Comparison of ENCODE assay signal across 15 cellular contexts in genomic region chr19:44809856-44810554, GRCh38. TPM values are rescaled to one million over a fixed set of nuclear protein-coding genes. Genes with fewer than 3 reads are reported as not detected.
A peak's percentile ranks its signal among the peaks of the same experiment; 100 is the strongest.
DNase-seq lines count a peak whose midpoint lies in the region; ATAC-seq and TF ChIP-seq lines count a peak whose summit lies in the region.
"Had no signal": no experiment of that assay in that cellular context is flagged by ENCODE, and none has a peak within 500 bp of the region (broad histone marks: within the 10 kb centered on the region; RNA-seq: fewer than 3 reads in every experiment).

No MANE protein-coding gene starts in this region.

- H3K36me3 Mint-ChIP-seq in activated naive CD4-positive, alpha-beta T cell treated with anti-CD3 and anti-CD28 coated beads, Interleukin-2, amount 10 ng/mL, durations not matched to agents 7 days and 5 days = no peaks in the 10 kb centered on the region
- H3K36me3 Mint-ChIP-seq: immature natural killer cell; naive thymus-derived CD4-positive, alpha-beta T cell had no signal

- DNase-seq in left ventricle myocardium inferior = no peak
- DNase-seq in Right ventricle myocardium superior = no peak
- no peak for DNase-seq in epithelial cell of proximal tubule (ENCODE audit: low read depth)
- DNase-seq in neuronal stem cell (ENCODE audit: low spot score) = no peak
- peak; percentile 67 to 89 for DNase-seq in aorta
- no peak for DNase-seq in pons (ENCODE audit: low spot score)
- no peak for DNase-seq in activated naive CD4-positive, alpha-beta T cell treated with anti-CD3 and anti-CD28 coated beads, Interleukin-2, amount 10 ng/mL, durations not matched to agents 7 days and 5 days
- DNase-seq: activated CD4-positive, alpha-beta T cell treated with anti-CD3 and anti-CD28 coated beads, Interleukin-2, amount 10 ng/mL, durations not matched to agents 7 days and 5 days; erythroblast; immature natural killer cell; naive thymus-derived CD4-positive, alpha-beta T cell; NCI-H226; T-helper 17 cell had no signal

- no peak for ATAC-seq in Right ventricle myocardium superior (ENCODE audit: poor library complexity)
- peak; percentile 55 for ATAC-seq in aorta (ENCODE audit: low FRiP score)
- no peak for ATAC-seq in GM21447 (IDR thresholded peaks at IDR 0.05; ENCODE audit: unreplicated experiment)
- ATAC-seq: naive thymus-derived CD4-positive, alpha-beta T cell; T-helper 17 cell had no signal

- H3K9me3 Mint-ChIP-seq in activated naive CD4-positive, alpha-beta T cell treated with anti-CD3 and anti-CD28 coated beads, Interleukin-2, amount 10 ng/mL, durations not matched to agents 7 days and 5 days = no peaks in the 10 kb centered on the region
- H3K9me3 Mint-ChIP-seq: activated CD4-positive, alpha-beta T cell treated with anti-CD3 and anti-CD28 coated beads, Interleukin-2, amount 10 ng/mL, durations not matched to agents 7 days and 5 days; activated T-helper 2 cell treated with anti-CD3 and anti-CD28 coated beads, Interferon-gamma antibody, Interleukin-2, Interleukin-4, amounts not matched to agents 10 μg/mL and 5 μg/mL and 100 μg/mL, durations not matched to agents 14 hours and 24 hours and 36 hours; immature natural killer cell had no signal

- no CpG with 5 or more reads among the region's 12 CpGs for WGBS in neuronal stem cell (ENCODE audit: extremely low coverage in 2 of 2, insufficient read length in 2 of 2, insufficient replicate concordance in 1 of 2), 2 donors
- 10 to 17% methylated on average over 12 of the region's 12 CpGs for WGBS in aorta, 2 donors

- peak overlapping the region; percentile 35 for H2BK12ac ChIP-seq in neuronal stem cell (ENCODE audit: low read length)

- TF ChIP-seq CTCF in left ventricle myocardium inferior (IDR thresholded peaks at IDR 0.05; ENCODE audit: borderline replicate concordance) (no peak), epithelial cell of proximal tubule (conservative IDR thresholded peaks at IDR 0.05; ENCODE audit: low read depth, low read length) (no peak)

- H3K4ac ChIP-seq in neuronal stem cell (ENCODE audit: low read length) = no peak overlapping the region

- peak overlapping the region; percentile 10 for H3K23ac ChIP-seq in neuronal stem cell (ENCODE audit: low read depth, low read length, poor library complexity)

- no peak overlapping the region for H4K91ac ChIP-seq in neuronal stem cell (ENCODE audit: low read depth, low read length, poor library complexity)

- intact Hi-C loops in left ventricle myocardium inferior (cut with micrococcal nuclease) (no loop called here), Right ventricle myocardium superior (cut with DNase I) (no loop called here), aorta (cut with DNase I) (no loop called here)

- H3K4me1 ChIP-seq in left ventricle myocardium inferior (peaks cover 45% of the 10 kb centered on the region), neuronal stem cell (ENCODE audit: control insufficient read depth in 2 of 2, insufficient read depth in 1 of 2, low read depth in 1 of 2, low read length in 2 of 2) (peaks cover 27 to 29% of the 10 kb centered on the region in 2 donors), aorta (ENCODE audit: control insufficient read depth in 1 of 2, insufficient read depth in 2 of 2, low read length in 2 of 2) (no peaks in the 10 kb centered on the region)

- peak overlapping the region; percentile 40 for H3K9ac ChIP-seq in neuronal stem cell (ENCODE audit: low read depth, low read length, poor library complexity)

- peak overlapping the region; percentile 31 for H3K14ac ChIP-seq in neuronal stem cell (ENCODE audit: low read length)

- H2BK15ac ChIP-seq in neuronal stem cell (ENCODE audit: low read length) = peak overlapping the region; percentile 83

- H2AFZ ChIP-seq in neuronal stem cell (ENCODE audit: low read length) = no peak overlapping the region

- no peak overlapping the region for H2BK120ac ChIP-seq in neuronal stem cell (ENCODE audit: low read depth, low read length)

- no peak overlapping the region for H3K4me3 Mint-ChIP-seq in activated naive CD4-positive, alpha-beta T cell treated with anti-CD3 and anti-CD28 coated beads, Interleukin-2, amount 10 ng/mL, durations not matched to agents 7 days and 5 days
- H3K4me3 Mint-ChIP-seq: activated CD4-positive, alpha-beta T cell treated with anti-CD3 and anti-CD28 coated beads, Interleukin-2, amount 10 ng/mL, durations not matched to agents 7 days and 5 days had no signal

- H3K4me3 ChIP-seq in left ventricle myocardium inferior (peak overlapping the region; percentile 86), epithelial cell of proximal tubule (ENCODE audit: low read depth, low read length) (peak overlapping the region; percentile 27), neuronal stem cell (ENCODE audit: low read length in 2 of 2) (no peak overlapping the region), aorta (ENCODE audit: low read length in 2 of 2) (peak overlapping the region; percentile 67 to 97)

- peak overlapping the region; percentile 92 for H3K27ac ChIP-seq in left ventricle myocardium inferior (replicated peaks)
- no peak overlapping the region for H3K27ac ChIP-seq in neuronal stem cell (replicated peaks; ENCODE audit: low read length)
- H3K27ac ChIP-seq in aorta (ENCODE audit: low read depth in 1 of 2, low read length in 2 of 2) = no peak overlapping the region

- H2AK5ac ChIP-seq in neuronal stem cell (ENCODE audit: low read depth, low read length) = peak overlapping the region; percentile 82

- H4K8ac ChIP-seq in neuronal stem cell (ENCODE audit: low read depth, low read length) = no peak overlapping the region

- CTCF ChIA-PET in activated naive CD4-positive, alpha-beta T cell treated with anti-CD3 and anti-CD28 coated beads, Interleukin-2, amount 10 ng/mL, durations not matched to agents 7 days and 5 days (lab: Charles Lee) = no interaction called here

- H3K27me3 Mint-ChIP-seq in activated naive CD4-positive, alpha-beta T cell treated with anti-CD3 and anti-CD28 coated beads, Interleukin-2, amount 10 ng/mL, durations not matched to agents 7 days and 5 days = peaks cover 46% of the 10 kb centered on the region

- no peaks in the 10 kb centered on the region for H3K79me1 ChIP-seq in neuronal stem cell (ENCODE audit: low read depth, low read length)

- H3K27ac Mint-ChIP-seq in activated naive CD4-positive, alpha-beta T cell treated with anti-CD3 and anti-CD28 coated beads, Interleukin-2, amount 10 ng/mL, durations not matched to agents 7 days and 5 days = no peak overlapping the region
- H3K27ac Mint-ChIP-seq: activated CD4-positive, alpha-beta T cell treated with anti-CD3 and anti-CD28 coated beads, Interleukin-2, amount 10 ng/mL, durations not matched to agents 7 days and 5 days; activated T-helper 2 cell treated with anti-CD3 and anti-CD28 coated beads, Interferon-gamma antibody, Interleukin-2, Interleukin-4, amounts not matched to agents 10 μg/mL and 5 μg/mL and 100 μg/mL, durations not matched to agents 14 hours and 24 hours and 36 hours; immature natural killer cell; naive thymus-derived CD4-positive, alpha-beta T cell; T-helper 17 cell had no signal

- H3K27me3 ChIP-seq in left ventricle myocardium inferior (ENCODE audit: low read depth) = no peaks in the 10 kb centered on the region
- H3K27me3 ChIP-seq in neuronal stem cell (ENCODE audit: control insufficient read depth in 3 of 3, insufficient read depth in 3 of 3, low read depth in 1 of 3, low read length in 3 of 3) = peaks cover 0 to 3% (median 2%) of the 10 kb centered on the region in 3 experiments
- no peaks in the 10 kb centered on the region for H3K27me3 ChIP-seq in aorta (ENCODE audit: control insufficient read depth in 1 of 2, insufficient read depth in 2 of 2, low read length in 1 of 2)

- no peaks in the 10 kb centered on the region for H3K9me3 ChIP-seq in left ventricle myocardium inferior (replicated peaks)
- peaks cover 0 to 3% of the 10 kb centered on the region in 2 donors for H3K9me3 ChIP-seq in neuronal stem cell (replicated peaks in 1 of 2; ENCODE audit: control insufficient read depth in 2 of 2, insufficient read depth in 1 of 2, low read depth in 1 of 2, low read length in 2 of 2)
- H3K9me3 ChIP-seq in aorta (ENCODE audit: control insufficient read depth, low read length) = no peaks in the 10 kb centered on the region

- peak overlapping the region; percentile 26 for H3K4me2 ChIP-seq in neuronal stem cell (ENCODE audit: insufficient read depth, low read length, poor library complexity, severe bottlenecking)

- no peaks in the 10 kb centered on the region for H3K4me1 Mint-ChIP-seq in activated naive CD4-positive, alpha-beta T cell treated with anti-CD3 and anti-CD28 coated beads, Interleukin-2, amount 10 ng/mL, durations not matched to agents 7 days and 5 days
- H3K4me1 Mint-ChIP-seq: activated CD4-positive, alpha-beta T cell treated with anti-CD3 and anti-CD28 coated beads, Interleukin-2, amount 10 ng/mL, durations not matched to agents 7 days and 5 days had no signal

- no peak overlapping the region for H2BK5ac ChIP-seq in neuronal stem cell (ENCODE audit: low read length)

- H3K18ac ChIP-seq in neuronal stem cell (ENCODE audit: low read length) = peak overlapping the region; percentile 82

- H3K36me3 ChIP-seq in left ventricle myocardium inferior (peaks cover 40% of the 10 kb centered on the region), neuronal stem cell (replicated peaks in 1 of 2; ENCODE audit: control insufficient read depth in 2 of 2, insufficient read depth in 2 of 2, low read length in 2 of 2) (no peaks in the 10 kb centered on the region), aorta (ENCODE audit: control insufficient read depth in 1 of 2, insufficient read depth in 2 of 2, low read length in 1 of 2) (peaks cover 0 to 1% of the 10 kb centered on the region in 2 donors)

RNA-seq across cellular contexts. Expression of gene BCAM, which starts 1.1 kb away (rescaled TPM):
- total RNA-seq in left ventricle myocardium inferior (91.9 TPM), Right ventricle myocardium superior (86.2 TPM), epithelial cell of proximal tubule (7.7 and 27.7 TPM in 2 replicates), aorta (100 to 1,000 TPM; 146 to 161 TPM)
- 28.4 TPM for polyA plus RNA-seq in neuronal stem cell (2013, experiment 1 of 2)
- polyA plus RNA-seq in neuronal stem cell (2013, experiment 2 of 2) = 27.8 TPM
- 100 to 1,000 TPM in 1 of 2 donors, 10 to 100 TPM in 1; 43.1 to 109 TPM for polyA plus RNA-seq in aorta
- total RNA-seq: activated CD4-positive, alpha-beta T cell treated with anti-CD3 and anti-CD28 coated beads, Interleukin-2, amount 10 ng/mL, durations not matched to agents 7 days and 5 days; activated T-helper 2 cell treated with anti-CD3 and anti-CD28 coated beads, Interferon-gamma antibody, Interleukin-2, Interleukin-4, amounts not matched to agents 10 μg/mL and 5 μg/mL and 100 μg/mL, durations not matched to agents 14 hours and 24 hours and 36 hours; T-helper 17 cell had no signal
- polyA plus RNA-seq: immature natural killer cell; naive thymus-derived CD4-positive, alpha-beta T cell had no signal

RNA-seq across cellular contexts. Expression of gene CBLC, which starts 32.3 kb away (rescaled TPM):
- total RNA-seq in left ventricle myocardium inferior = not detected
- total RNA-seq in Right ventricle myocardium superior = not detected
- total RNA-seq in epithelial cell of proximal tubule = 16.1 and 27.2 TPM in 2 replicates
- 0.42 TPM for polyA plus RNA-seq in neuronal stem cell (2013, experiment 1 of 2)
- 0.43 TPM for polyA plus RNA-seq in neuronal stem cell (2013, experiment 2 of 2)
- total RNA-seq in aorta = not detected
- polyA plus RNA-seq in aorta = 10 to 100 TPM in 1 of 2 donors, not detected in 1; 13.3 TPM
- total RNA-seq: activated CD4-positive, alpha-beta T cell treated with anti-CD3 and anti-CD28 coated beads, Interleukin-2, amount 10 ng/mL, durations not matched to agents 7 days and 5 days; activated T-helper 2 cell treated with anti-CD3 and anti-CD28 coated beads, Interferon-gamma antibody, Interleukin-2, Interleukin-4, amounts not matched to agents 10 μg/mL and 5 μg/mL and 100 μg/mL, durations not matched to agents 14 hours and 24 hours and 36 hours; naive thymus-derived CD4-positive, alpha-beta T cell; T-helper 17 cell had no signal
- polyA plus RNA-seq: immature natural killer cell; naive thymus-derived CD4-positive, alpha-beta T cell had no signal

RNA-seq across cellular contexts. Expression of gene NECTIN2, which starts 36.1 kb away (rescaled TPM):
- total RNA-seq in left ventricle myocardium inferior (40.7 TPM), Right ventricle myocardium superior (36.9 TPM), epithelial cell of proximal tubule (216 and 264 TPM in 2 replicates), aorta (10 to 100 TPM; 88.2 to 97.8 TPM)
- polyA plus RNA-seq in neuronal stem cell (2013, experiment 1 of 2) = 210 TPM
- 208 TPM for polyA plus RNA-seq in neuronal stem cell (2013, experiment 2 of 2)
- 10 to 100 TPM; 27.8 to 49.5 TPM for polyA plus RNA-seq in aorta
- total RNA-seq: activated CD4-positive, alpha-beta T cell treated with anti-CD3 and anti-CD28 coated beads, Interleukin-2, amount 10 ng/mL, durations not matched to agents 7 days and 5 days had no signal

Comparison
In these comparisons a context has a peak if more than half of its experiments do, and no peak if none do; other contexts are left out.
1. DNase-seq: peak in aorta (2 of 2); none in left ventricle myocardium inferior (single experiment), Right ventricle myocardium superior (single experiment), epithelial cell of proximal tubule (single experiment), neuronal stem cell (single experiment), pons (single experiment) and activated naive CD4-positive, alpha-beta T cell treated with anti-CD3 and anti-CD28 coated beads, Interleukin-2, amount 10 ng/mL, durations not matched to agents 7 days and 5 days (single experiment).
2. H3K4me3 ChIP-seq: peak in left ventricle myocardium inferior (single experiment), epithelial cell of proximal tubule (single experiment) and aorta (2 of 2); none in neuronal stem cell (0 of 2).
3. RNA of gene CBLC, which starts 32.3 kb away (total RNA-seq): 16.1 to 27.2 TPM in epithelial cell of proximal tubule; not detected in left ventricle myocardium inferior (single experiment), not detected in Right ventricle myocardium superior (single experiment) and not detected in aorta; every median in the first group is over 10 times any median in the second.